ENCODE assay signal across 1 cellular context in the genomic region with DNA sequence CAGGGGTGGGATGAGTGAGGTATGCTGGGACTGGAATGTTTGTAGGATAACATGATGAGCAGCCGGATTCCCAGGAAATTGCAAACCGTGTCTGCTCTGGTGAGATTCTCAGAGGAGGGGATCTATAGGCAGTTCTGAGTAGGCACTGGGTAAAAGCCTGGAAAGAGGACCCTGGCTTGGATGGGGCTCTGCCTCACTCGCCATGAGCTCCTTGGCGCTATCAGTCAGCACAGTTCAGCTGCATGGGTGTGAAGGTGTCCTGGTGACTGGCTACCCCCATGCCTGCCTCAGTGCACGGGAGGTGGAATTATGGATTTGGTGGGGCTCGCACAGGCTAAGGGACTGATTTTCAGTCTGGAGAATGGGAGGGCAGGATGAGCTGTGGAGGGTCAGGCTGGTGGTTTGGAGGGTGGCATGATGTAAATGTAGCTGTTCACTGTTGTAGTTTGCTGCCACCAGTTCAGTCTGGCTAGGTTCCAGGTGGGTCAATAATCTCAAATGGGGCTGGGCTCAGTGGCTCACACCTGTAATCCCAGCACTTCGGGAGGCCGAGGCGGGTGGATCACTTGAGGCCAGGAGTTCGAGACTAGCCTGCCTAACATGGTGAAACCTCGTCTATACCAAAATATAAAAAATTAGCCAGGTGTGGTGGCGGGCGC.
TF ChIP-seq lines count a peak whose summit lies in the region.

No MANE protein-coding gene starts in this region.

TF ChIP-seq in IMR-90, 13 proteins besides CTCF, POLR2A, EP300 and RAD21:
- TF ChIP-seq USF2 (IDR thresholded peaks at IDR 0.05; ENCODE audit: low read depth, low read length) (no peak), CEBPB (IDR thresholded peaks at IDR 0.05; ENCODE audit: low read depth, low read length) (no peak), NFE2L2 (IDR thresholded peaks at IDR 0.05; ENCODE audit: low read depth, low read length) (no peak), SMC3 (IDR thresholded peaks at IDR 0.05; ENCODE audit: low read depth, low read length) (no peak), RFX5 (IDR thresholded peaks at IDR 0.05; ENCODE audit: low read depth, low read length) (no peak), BHLHE40 (IDR thresholded peaks at IDR 0.05; ENCODE audit: low read depth, low read length) (no peak), MAZ (IDR thresholded peaks at IDR 0.05; ENCODE audit: borderline replicate concordance, low read depth, low read length) (no peak), MAFK (IDR thresholded peaks at IDR 0.05; ENCODE audit: low read depth, low read length) (no peak), RCOR1 (IDR thresholded peaks at IDR 0.05; ENCODE audit: insufficient replicate concordance, low read length) (no peak), CHD1 (IDR thresholded peaks at IDR 0.05; ENCODE audit: low read depth, low read length) (no peak), FOS (IDR thresholded peaks at IDR 0.05; ENCODE audit: low read depth, low read length) (no peak), MXI1 (IDR thresholded peaks at IDR 0.05; ENCODE audit: borderline replicate concordance, low read depth, low read length) (no peak)
- TF ChIP-seq, protein P1, sequence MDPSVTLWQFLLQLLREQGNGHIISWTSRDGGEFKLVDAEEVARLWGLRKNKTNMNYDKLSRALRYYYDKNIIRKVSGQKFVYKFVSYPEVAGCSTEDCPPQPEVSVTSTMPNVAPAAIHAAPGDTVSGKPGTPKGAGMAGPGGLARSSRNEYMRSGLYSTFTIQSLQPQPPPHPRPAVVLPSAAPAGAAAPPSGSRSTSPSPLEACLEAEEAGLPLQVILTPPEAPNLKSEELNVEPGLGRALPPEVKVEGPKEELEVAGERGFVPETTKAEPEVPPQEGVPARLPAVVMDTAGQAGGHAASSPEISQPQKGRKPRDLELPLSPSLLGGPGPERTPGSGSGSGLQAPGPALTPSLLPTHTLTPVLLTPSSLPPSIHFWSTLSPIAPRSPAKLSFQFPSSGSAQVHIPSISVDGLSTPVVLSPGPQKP (IDR thresholded peaks at IDR 0.05; ENCODE audit: borderline replicate concordance, low read depth, low read length) = no peak
TF ChIP-seq in IMR-90: peak in this region for 0.
